ENCODE assay signal across 17 cellular contexts in genomic region chr6:163741743-163742363, GRCh38.
"Had no signal": no experiment of that assay in that cellular context is flagged by ENCODE, and none has a peak within 500 bp of the region (broad histone marks: within the 10 kb centered on the region; RNA-seq: fewer than 3 reads in every experiment).

No MANE protein-coding gene starts in this region.

- DNase-seq: activated CD4-positive, alpha-beta memory T cell treated with anti-CD3 and anti-CD28 coated beads for 36 hours; activated gamma-delta T cell; activated naive CD8-positive, alpha-beta T cell treated with anti-CD3 and anti-CD28 coated beads for 36 hours; activated T-cell treated with anti-CD3 and anti-CD28 coated beads, Interleukin-2, amount 50 U/mL, for 4 hours; brain microvascular endothelial cell; effector memory CD8-positive, alpha-beta T cell; kidney; left ventricle myocardium inferior; occipital lobe; psoas muscle; sigmoid colon; stimulated activated CD4-positive, alpha-beta T cell treated with anti-CD3 and anti-CD28 coated beads, Interleukin-12 subunit alpha, Interleukin-12 subunit beta, amount 100 ng/mL, for 4 hours; stimulated activated CD4-positive, alpha-beta T cell treated with anti-CD3 and anti-CD28 coated beads, Interleukin-4, amount 100 ng/mL, for 1 hour; stimulated activated naive CD8-positive, alpha-beta T cell treated with anti-CD3 and anti-CD28 coated beads, Interleukin-15, amount 100 ng/mL, for 72 hours; testis had no signal

- H3K4me1 ChIP-seq: testis had no signal

- ATAC-seq: activated T-cell treated with anti-CD3 and anti-CD28 coated beads, Interleukin-2, amount 50 U/mL, for 4 hours; effector memory CD8-positive, alpha-beta T cell; gastroesophageal sphincter; psoas muscle; stimulated activated naive CD8-positive, alpha-beta T cell treated with anti-CD3 and anti-CD28 coated beads, Interleukin-15, amount 100 ng/mL, for 72 hours had no signal

- H3K9me3 ChIP-seq: gastroesophageal sphincter, left ventricle myocardium inferior, psoas muscle, sigmoid colon, testis had no signal

- H3K36me3 ChIP-seq: brain microvascular endothelial cell, gastroesophageal sphincter, left ventricle myocardium inferior, sigmoid colon had no signal

- H3K27ac ChIP-seq: brain microvascular endothelial cell, epithelial cell of prostate, gastroesophageal sphincter, left ventricle myocardium inferior, psoas muscle, sigmoid colon, testis had no signal

- H3K4me3 ChIP-seq: gastroesophageal sphincter, left ventricle myocardium inferior, psoas muscle, sigmoid colon, testis had no signal

- H3K27me3 ChIP-seq: brain microvascular endothelial cell, gastroesophageal sphincter, sigmoid colon, testis had no signal
